Comparison of ENCODE assay signal across 13 cellular contexts in genomic region chr5:73412597-73412988, GRCh38. TPM values are rescaled to one million over a fixed set of nuclear protein-coding genes. Genes with fewer than 3 reads are reported as not detected.
DNase-seq lines count a peak whose midpoint lies in the region; TF ChIP-seq lines count a peak whose summit lies in the region.
"Had no signal": no experiment of that assay in that cellular context is flagged by ENCODE, and none has a peak within 500 bp of the region (broad histone marks: within the 10 kb centered on the region; RNA-seq: fewer than 3 reads in every experiment).

No MANE protein-coding gene starts in this region.

- no peak overlapping the region for H3K4me3 ChIP-seq in breast epithelium
- H3K4me3 ChIP-seq: coronary artery had no signal

- no peaks in the 10 kb centered on the region for H3K4me1 ChIP-seq in breast epithelium

- no peak overlapping the region for H3K4me3 Mint-ChIP-seq in MCF 10A (ENCODE audit: unreplicated experiment)
- H3K4me3 Mint-ChIP-seq: mesothelial cell of epicardium had no signal

- no peak for TF ChIP-seq POLR2A in breast epithelium (IDR thresholded peaks at IDR 0.05)

- CTCF ChIA-PET in MCF 10A (lab: Yijun Ruan, JAX) = interaction anchor here (0.5 kb wide), 1 partner anchor 303 kb away, joined by 3 read pairs; no protein-coding TSS in a partner anchor

- peaks cover 7% of the 10 kb centered on the region for H3K4me1 Mint-ChIP-seq in MCF 10A (ENCODE audit: insufficient read depth, unreplicated experiment)

- H3K9me3 ChIP-seq in breast epithelium = no peaks in the 10 kb centered on the region

- intact Hi-C loops in MCF 10A (cut with micrococcal nuclease) = no loop called here
- intact Hi-C loops in breast epithelium (cut with DNase I; ENCODE audit: low total_unique reads) = no loop called here
- intact Hi-C loops in posterior cingulate gyrus (cut with DNase I) = no loop called here

- no peaks in the 10 kb centered on the region for H3K9me3 Mint-ChIP-seq in MCF 10A (ENCODE audit: unreplicated experiment)

- peaks cover 0 to 30% of the 10 kb centered on the region in 2 donors for H3K27me3 ChIP-seq in breast epithelium

- H3K36me3 ChIP-seq in breast epithelium = no peaks in the 10 kb centered on the region

- no peaks in the 10 kb centered on the region for H3K27me3 Mint-ChIP-seq in MCF 10A (ENCODE audit: insufficient read depth, unreplicated experiment)

- POLR2A ChIA-PET in MCF 10A (lab: Yijun Ruan, JAX) = no interaction called here

- DNase-seq in MCF 10A (ENCODE audit: unreplicated experiment) (peak; percentile 1), breast epithelium (ENCODE audit: low spot score in 2 of 2) (no peak), RPMI7951 (ENCODE audit: low read depth) (peak; percentile 2), fibroblast of peridontal ligament (ENCODE audit: extremely low read depth) (peak; percentile 47), NCI-H2227 (lab: John Stamatoyannopoulos, UW; ENCODE audit: unreplicated experiment) (no peak), posterior cingulate gyrus (no peak), GF-D8 (lab: John Stamatoyannopoulos, UW) (no peak)
- DNase-seq in activated CD8-positive, alpha-beta memory T cell treated with anti-CD3 and anti-CD28 coated beads for 24 hours = no peak
- DNase-seq: activated CD4-positive, CD25-positive, alpha-beta regulatory T cell treated with anti-CD3 and anti-CD28 coated beads, Interleukin-2, amount 50 U/mL, for 72 hours; activated T-cell treated with anti-CD3 and anti-CD28 coated beads for 4 hours; NCI-H2171 treated with DMSO at 0.1 percent for 48 hours had no signal

- TF ChIP-seq CTCF in MCF 10A (IDR thresholded peaks at IDR 0.05; ENCODE audit: unreplicated experiment) (no peak), breast epithelium (IDR thresholded peaks at IDR 0.05) (no peak)

- H3K36me3 Mint-ChIP-seq in MCF 10A (ENCODE audit: insufficient read depth, unreplicated experiment) = no peaks in the 10 kb centered on the region
- H3K36me3 Mint-ChIP-seq: mesothelial cell of epicardium had no signal

- BruUV-seq in MCF 10A (replicated peaks; lab: Mats Ljungman, UMichigan) = no TSS peak

- H3K27ac Mint-ChIP-seq in MCF 10A (ENCODE audit: low read depth, unreplicated experiment) = no peak overlapping the region
- H3K27ac Mint-ChIP-seq: mesothelial cell of epicardium had no signal

- no peak overlapping the region for H3K27ac ChIP-seq in breast epithelium
- H3K27ac ChIP-seq: coronary artery had no signal

RNA-seq across cellular contexts. Expression of gene FOXD1, which starts 36.0 kb away (rescaled TPM):
- total RNA-seq in MCF 10A (2022) (46.4 and 50.9 TPM in 2 replicates), breast epithelium (under 1 TPM in 2 of 3 donors, not detected in 1; 0.29 to 0.32 TPM)
- total RNA-seq in RPMI7951 (2014; rRNA removed; shearing (Covaris generic)) = 9.1 and 11.2 TPM in 2 replicates

Comparison
In these comparisons a context has a peak if more than half of its experiments do, and no peak if none do; other contexts are left out.
1. DNase-seq: peak in MCF 10A (single experiment), RPMI7951 (single experiment) and fibroblast of peridontal ligament (single experiment); none in breast epithelium (0 of 2), NCI-H2227 (single experiment), activated CD8-positive, alpha-beta memory T cell treated with anti-CD3 and anti-CD28 coated beads for 24 hours (single experiment), posterior cingulate gyrus (0 of 10) and GF-D8 (single experiment).